In genomic region chr10:74645681-74646080, GRCh38 we compare ENCODE assay signal across 24 cellular contexts.
"Had no signal": no experiment of that assay in that cellular context is flagged by ENCODE, and none has a peak within 500 bp of the region (broad histone marks: within the 10 kb centered on the region; RNA-seq: fewer than 3 reads in every experiment).

No MANE protein-coding gene starts in this region.

- H3K4me3 Mint-ChIP-seq: activated naive CD8-positive, alpha-beta T cell treated with anti-CD3 and anti-CD28 coated beads for 36 hours; activated T-cell treated with anti-CD3 and anti-CD28 coated beads, Interleukin-2, amount 50 U/mL, for 24 hours; activated T-helper 17 cell treated with anti-CD3 and anti-CD28 coated beads, Interleukin-2, amount 50 U/mL, for 72 hours; effector memory CD8-positive, alpha-beta T cell; naive thymus-derived CD4-positive, alpha-beta T cell; stimulated activated naive CD8-positive, alpha-beta T cell treated with anti-CD3 and anti-CD28 coated beads, Interleukin-15, Interleukin-2, amounts not matched to agents 100 ng/mL and 50 ng/mL, for 24 hours had no signal

- H3K9me3 Mint-ChIP-seq: activated T-helper 17 cell treated with anti-CD3 and anti-CD28 coated beads, Interleukin-2, amount 50 U/mL, for 72 hours; effector memory CD8-positive, alpha-beta T cell had no signal

- H3K4me1 ChIP-seq: colonic mucosa, pancreas, right atrium auricular region, spleen, thyroid gland, upper lobe of right lung had no signal

- DNase-seq: activated CD4-positive, alpha-beta T cell treated with anti-CD3 and anti-CD28 coated beads, Interleukin-2, amount 50 U/mL, for 4 hours; activated CD8-positive, alpha-beta memory T cell treated with anti-CD3 and anti-CD28 coated beads for 24 hours; activated CD8-positive, alpha-beta memory T cell treated with anti-CD3 and anti-CD28 coated beads, Interleukin-2, amount 50 U/mL, for 4 hours; activated naive CD4-positive, alpha-beta T cell treated with Interleukin-2 at 50 U/mL for 16 hours; activated naive CD8-positive, alpha-beta T cell treated with anti-CD3 and anti-CD28 coated beads for 36 hours; activated T-cell treated with anti-CD3 and anti-CD28 coated beads, Interleukin-2, amount 50 U/mL, for 24 hours; colonic mucosa; dorsolateral prefrontal cortex; effector memory CD8-positive, alpha-beta T cell; hippocampal formation; left ventricle myocardium inferior; naive thymus-derived CD4-positive, alpha-beta T cell; pancreas; psoas muscle; spleen; stimulated activated CD4-positive, alpha-beta T cell treated with anti-CD3 and anti-CD28 coated beads, Interleukin-4, amount 100 ng/mL, for 24 hours; substantia nigra; T-helper 9 cell; thyroid gland; upper lobe of right lung had no signal

- H3K9me3 ChIP-seq: colonic mucosa, esophagus muscularis mucosa, left ventricle myocardium inferior, pancreas, psoas muscle, thyroid gland, upper lobe of right lung had no signal

- H3K27ac Mint-ChIP-seq: activated naive CD8-positive, alpha-beta T cell treated with anti-CD3 and anti-CD28 coated beads for 36 hours; activated T-cell treated with anti-CD3 and anti-CD28 coated beads, Interleukin-2, amount 50 U/mL, for 24 hours; activated T-helper 17 cell treated with anti-CD3 and anti-CD28 coated beads, Interleukin-2, amount 50 U/mL, for 72 hours; stimulated activated naive CD8-positive, alpha-beta T cell treated with anti-CD3 and anti-CD28 coated beads, Interleukin-15, Interleukin-2, amounts not matched to agents 100 ng/mL and 50 ng/mL, for 24 hours had no signal

- ATAC-seq: activated T-helper 17 cell treated with anti-CD3 and anti-CD28 coated beads, Interleukin-2, amount 50 U/mL, for 72 hours; effector memory CD8-positive, alpha-beta T cell; naive thymus-derived CD4-positive, alpha-beta T cell; pancreas; psoas muscle; upper lobe of right lung had no signal

- H3K4me3 ChIP-seq: colonic mucosa, dorsolateral prefrontal cortex, esophagus muscularis mucosa, left ventricle myocardium inferior, pancreas, psoas muscle, right atrium auricular region, spleen, thyroid gland, upper lobe of right lung had no signal

- H3K27me3 Mint-ChIP-seq: activated naive CD8-positive, alpha-beta T cell treated with anti-CD3 and anti-CD28 coated beads for 36 hours; activated T-cell treated with anti-CD3 and anti-CD28 coated beads, Interleukin-2, amount 50 U/mL, for 24 hours; activated T-helper 17 cell treated with anti-CD3 and anti-CD28 coated beads, Interleukin-2, amount 50 U/mL, for 72 hours; effector memory CD8-positive, alpha-beta T cell; naive thymus-derived CD4-positive, alpha-beta T cell; stimulated activated naive CD8-positive, alpha-beta T cell treated with anti-CD3 and anti-CD28 coated beads, Interleukin-15, Interleukin-2, amounts not matched to agents 100 ng/mL and 50 ng/mL, for 24 hours had no signal

- H3K4me1 Mint-ChIP-seq: activated T-helper 17 cell treated with anti-CD3 and anti-CD28 coated beads, Interleukin-2, amount 50 U/mL, for 72 hours had no signal

- H3K27ac ChIP-seq: colonic mucosa, dorsolateral prefrontal cortex, esophagus muscularis mucosa, left ventricle myocardium inferior, pancreas, psoas muscle, right atrium auricular region, spleen, thyroid gland, upper lobe of right lung had no signal

- H3K36me3 ChIP-seq: colonic mucosa, esophagus muscularis mucosa, left ventricle myocardium inferior, pancreas, right atrium auricular region, thyroid gland, upper lobe of right lung had no signal

- H3K27me3 ChIP-seq: colonic mucosa, dorsolateral prefrontal cortex, esophagus muscularis mucosa, pancreas, right atrium auricular region, spleen, thyroid gland, upper lobe of right lung had no signal
